8 cellular contexts compared by ENCODE assay signal in the genomic region with DNA sequence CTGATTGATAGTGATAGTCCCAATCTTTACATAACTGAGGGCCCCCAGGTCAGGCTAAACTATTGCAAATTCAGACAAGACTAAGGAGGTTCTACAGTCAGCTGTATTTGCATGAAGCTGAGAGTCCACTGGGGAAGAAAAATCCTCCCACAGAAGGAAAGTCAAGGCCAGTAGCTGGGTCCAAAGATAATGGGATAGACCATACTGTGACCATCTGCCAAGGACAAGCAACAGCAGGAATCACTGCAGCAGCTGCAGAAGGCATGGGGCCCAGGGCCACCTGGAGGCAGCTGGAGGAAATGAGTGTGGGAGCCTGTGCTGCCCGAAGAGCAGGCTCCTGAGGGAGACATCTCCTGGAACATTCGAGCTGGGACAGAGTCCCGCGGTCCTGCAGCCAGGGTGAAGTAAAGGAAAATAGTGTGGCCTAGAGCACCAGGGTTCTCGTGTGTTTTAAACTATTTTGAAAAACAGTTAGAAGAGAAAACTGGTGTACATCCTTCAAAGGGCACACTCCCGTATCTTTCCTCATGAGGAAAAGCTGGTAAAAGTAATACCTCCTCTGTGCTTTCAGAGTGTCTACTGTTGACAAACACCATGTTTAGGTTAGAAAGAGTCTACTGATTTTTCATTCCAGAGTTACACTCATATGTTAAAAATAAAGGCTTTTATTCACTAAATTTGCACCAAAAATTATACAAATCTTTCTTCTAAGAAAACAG. TPM values are rescaled to one million over a fixed set of nuclear protein-coding genes. Genes with fewer than 3 reads are reported as not detected.
DNase-seq lines count a peak whose midpoint lies in the region; ATAC-seq and TF ChIP-seq lines count a peak whose summit lies in the region.

No MANE protein-coding gene starts in this region.

- H3K36me3 ChIP-seq in GM06990 (ENCODE audit: control insufficient read depth, insufficient read depth, low read length) (no peaks in the 10 kb centered on the region), HCT116 (ENCODE audit: control insufficient read depth in 1 of 2, insufficient read depth in 2 of 2, low read length in 2 of 2) (no peaks in the 10 kb centered on the region), adipocyte (ENCODE audit: control insufficient read depth, insufficient read depth, low read length, severe bottlenecking) (no peaks in the 10 kb centered on the region), heart right ventricle (no peaks in the 10 kb centered on the region)

- H3K9me2 ChIP-seq in HCT116 (ENCODE audit: insufficient read depth): no peaks in the 10 kb centered on the region

- BruUV-seq in HCT116 (replicated peaks; lab: Mats Ljungman, UMichigan): no TSS peak

- H3K4me1 ChIP-seq in HCT116 (ENCODE audit: control insufficient read depth in 1 of 2, insufficient read depth in 2 of 2, low read length in 2 of 2): peaks cover 3 to 8% of the 10 kb centered on the region in 2 experiments; a peak in 2 of 4 replicates
- peaks cover 57% of the 10 kb centered on the region for H3K4me1 ChIP-seq in adipocyte (ENCODE audit: control insufficient read depth, insufficient read depth, low read length)
- peaks cover 3 to 65% (median 40%) of the 10 kb centered on the region in 9 donors for H3K4me1 ChIP-seq in heart right ventricle

- H3K79me2 ChIP-seq in HCT116 (ENCODE audit: insufficient read depth, low read length): no peaks in the 10 kb centered on the region

- no peak overlapping the region for H3K4me3 Mint-ChIP-seq in activated naive CD8-positive, alpha-beta T cell treated with anti-CD3 and anti-CD28 coated beads, Interleukin-2, amount 50 U/mL, for 24 hours

- H3K9ac ChIP-seq in HCT116 (ENCODE audit: low read length) (no peak overlapping the region), adipocyte (ENCODE audit: low read length) (no peak overlapping the region)

- H2AFZ ChIP-seq in HCT116 (ENCODE audit: low read depth, low read length, poor library complexity, severe bottlenecking): peak overlapping the region; percentile 81

- no peak overlapping the region for H3K4me3 ChIP-seq in GM06990 (replicated peaks; ENCODE audit: low read depth, low read length)
- no peak overlapping the region for H3K4me3 ChIP-seq in HCT116 (replicated peaks in 1 of 2; ENCODE audit: low read depth in 1 of 2, low read length in 2 of 2)
- H3K4me3 ChIP-seq in adipocyte (ENCODE audit: low read length): no peak overlapping the region
- H3K4me3 ChIP-seq in heart right ventricle: no peak overlapping the region

- CTCF ChIA-PET in HCT116 (lab: Charles Lee): interaction anchor here (0.8 to 2.5 kb wide), 17 partner anchors 10 to 868 kb away, joined by 3 to 27 read pairs (median 5); a partner anchor contains a TSS

- H3K36me3 Mint-ChIP-seq in activated naive CD8-positive, alpha-beta T cell treated with anti-CD3 and anti-CD28 coated beads, Interleukin-2, amount 50 U/mL, for 24 hours (ENCODE audit: low read depth): no peaks in the 10 kb centered on the region

- H3K27me3 ChIP-seq in GM06990 (replicated peaks; ENCODE audit: control insufficient read depth, insufficient read depth, low read length) (no peaks in the 10 kb centered on the region), HCT116 (ENCODE audit: insufficient read depth, low read length) (no peaks in the 10 kb centered on the region), adipocyte (replicated peaks; ENCODE audit: control insufficient read depth, insufficient read depth, low read length) (no peaks in the 10 kb centered on the region), heart right ventricle (no peaks in the 10 kb centered on the region)

- H3K27ac Mint-ChIP-seq in activated naive CD8-positive, alpha-beta T cell treated with anti-CD3 and anti-CD28 coated beads, Interleukin-2, amount 50 U/mL, for 24 hours: no peak overlapping the region

- H3K27me3 Mint-ChIP-seq in activated naive CD8-positive, alpha-beta T cell treated with anti-CD3 and anti-CD28 coated beads, Interleukin-2, amount 50 U/mL, for 24 hours: peaks cover 22% of the 10 kb centered on the region

- RAD21 ChIA-PET in HCT116 (lab: Charles Lee; ENCODE audit: low non-redundant PET in 1 of 2, low total read pairs in 2 of 2, uncharacterized antibody in 2 of 2, unreplicated experiment in 2 of 2): interaction anchor here (0.9 to 2.0 kb wide), 5 partner anchors 16 to 868 kb away, joined by 3 to 6 read pairs (median 3); no protein-coding TSS in a partner anchor

- no peak for DNase-seq in GM06990 (ENCODE audit: extremely low read depth, insufficient read length)
- no peak for DNase-seq in HCT116 (ENCODE audit: low read depth, low spot score)
- DNase-seq in NCI-H2227 (lab: John Stamatoyannopoulos, UW; ENCODE audit: unreplicated experiment): peak; percentile 70
- DNase-seq in adipocyte (ENCODE audit: low read depth): peak; percentile 78
- peak; percentile 81 to 87 for DNase-seq in heart right ventricle
- peak; percentile 69 for DNase-seq in renal cortical epithelial cell (ENCODE audit: low read depth)
- no peak for DNase-seq in activated naive CD8-positive, alpha-beta T cell treated with anti-CD3 and anti-CD28 coated beads, Interleukin-2, amount 50 U/mL, for 24 hours
- no peak for DNase-seq in T-helper 9 cell

- no peaks in the 10 kb centered on the region for H4K20me1 ChIP-seq in HCT116 (ENCODE audit: insufficient read depth)

- POLR2A ChIA-PET in HCT116 (lab: Charles Lee): interaction anchor here (0.7 kb wide), 1 partner anchor 20 kb away, joined by 3 read pairs; a partner anchor contains a TSS

- intact Hi-C loops in HCT116 (cut with micrococcal nuclease): loop anchor here (1.0 to 10.0 kb wide), 6 partner anchors 126 to 869 kb away; no protein-coding TSS in a partner anchor
- intact Hi-C loops in heart right ventricle (cut with DNase I): loop anchor here in 6 of 10 donors (5.0 to 10.0 kb wide), 10 partner anchors 55 to 505 kb away; a partner anchor contains a TSS

- TF ChIP-seq POLR2A in HCT116 (IDR thresholded peaks at IDR 0.05; ENCODE audit: borderline replicate concordance, extremely low read depth, insufficient read depth, insufficient read length): no peak

- TF ChIP-seq CTCF in GM06990 (IDR thresholded peaks at IDR 0.05; ENCODE audit: insufficient read depth, low read length, poor library complexity, severe bottlenecking) (peak; percentile 92), HCT116 (IDR thresholded peaks at IDR 0.05 in 2 of 3, conservative IDR thresholded peaks at IDR 0.05 in 1 of 3; ENCODE audit: borderline replicate concordance in 1 of 3, insufficient read depth in 1 of 3, low read depth in 2 of 3, low read length in 2 of 3) (peak; percentile 76 to 86 (median 80)), heart right ventricle (IDR thresholded peaks at IDR 0.05) (peak; percentile 44 to 81 (median 70))

- no peaks in the 10 kb centered on the region for H3K9me3 Mint-ChIP-seq in activated naive CD8-positive, alpha-beta T cell treated with anti-CD3 and anti-CD28 coated beads, Interleukin-2, amount 50 U/mL, for 24 hours

- peak; percentile 84 for TF ChIP-seq RAD21 in HCT116 (IDR thresholded peaks at IDR 0.05; ENCODE audit: low read depth)

- WGBS in heart right ventricle, 2 donors: 13 to 17% methylated on average over 6 of the region's 6 CpGs

- H3K9me3 ChIP-seq in HCT116 (ENCODE audit: control insufficient read depth in 1 of 2, insufficient read depth in 1 of 2, low read depth in 1 of 2, low read length in 2 of 2): no peaks in the 10 kb centered on the region
- no peaks in the 10 kb centered on the region for H3K9me3 ChIP-seq in adipocyte (ENCODE audit: control insufficient read depth, low read length)
- H3K9me3 ChIP-seq in heart right ventricle: no peaks in the 10 kb centered on the region

- peak; percentile 98 for ATAC-seq in HCT116
- ATAC-seq in heart right ventricle: peak; percentile 86 to 95 (median 93)
- ATAC-seq in activated naive CD8-positive, alpha-beta T cell treated with anti-CD3 and anti-CD28 coated beads, Interleukin-2, amount 50 U/mL, for 24 hours: no peak

- H3K27ac ChIP-seq in HCT116 (ENCODE audit: low read depth, low read length): no peak overlapping the region
- H3K27ac ChIP-seq in heart right ventricle: peak overlapping the region; percentile 28 to 81 (median 60)

- peak overlapping the region; percentile 57 for H3K4me2 ChIP-seq in HCT116 (ENCODE audit: low read length)

- H3K4me1 Mint-ChIP-seq in activated naive CD8-positive, alpha-beta T cell treated with anti-CD3 and anti-CD28 coated beads, Interleukin-2, amount 50 U/mL, for 24 hours: peaks cover 11% of the 10 kb centered on the region

TF ChIP-seq in HCT116, 20 proteins besides CTCF, POLR2A, EP300 and RAD21 (continues in another document):
- TF ChIP-seq JUND (IDR thresholded peaks at IDR 0.05) (no peak), FOSL1 (IDR thresholded peaks at IDR 0.05; ENCODE audit: low read depth) (no peak), SIN3A (IDR thresholded peaks at IDR 0.05; ENCODE audit: low read depth) (no peak), YY1 (IDR thresholded peaks at IDR 0.05; ENCODE audit: extremely low read depth, insufficient replicate concordance, low read depth, low read length) (no peak), ELF1 (IDR thresholded peaks at IDR 0.05; ENCODE audit: borderline replicate concordance, low read depth) (no peak)
- TF ChIP-seq, protein P1, sequence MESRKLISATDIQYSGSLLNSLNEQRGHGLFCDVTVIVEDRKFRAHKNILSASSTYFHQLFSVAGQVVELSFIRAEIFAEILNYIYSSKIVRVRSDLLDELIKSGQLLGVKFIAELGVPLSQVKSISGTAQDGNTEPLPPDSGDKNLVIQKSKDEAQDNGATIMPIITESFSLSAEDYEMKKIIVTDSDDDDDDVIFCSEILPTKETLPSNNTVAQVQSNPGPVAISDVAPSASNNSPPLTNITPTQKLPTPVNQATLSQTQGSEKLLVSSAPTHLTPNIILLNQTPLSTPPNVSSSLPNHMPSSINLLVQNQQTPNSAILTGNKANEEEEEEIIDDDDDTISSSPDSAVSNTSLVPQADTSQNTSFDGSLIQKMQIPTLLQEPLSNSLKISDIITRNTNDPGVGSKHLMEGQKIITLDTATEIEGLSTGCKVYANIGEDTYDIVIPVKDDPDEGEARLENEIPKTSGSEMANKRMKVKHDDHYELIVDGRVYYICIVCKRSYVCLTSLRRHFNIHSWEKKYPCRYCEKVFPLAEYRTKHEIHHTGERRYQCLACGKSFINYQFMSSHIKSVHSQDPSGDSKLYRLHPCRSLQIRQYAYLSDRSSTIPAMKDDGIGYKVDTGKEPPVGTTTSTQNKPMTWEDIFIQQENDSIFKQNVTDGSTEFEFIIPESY (IDR thresholded peaks at IDR 0.05; ENCODE audit: extremely low read depth, insufficient replicate concordance, low read length): no peak
- TF ChIP-seq, protein P2, sequence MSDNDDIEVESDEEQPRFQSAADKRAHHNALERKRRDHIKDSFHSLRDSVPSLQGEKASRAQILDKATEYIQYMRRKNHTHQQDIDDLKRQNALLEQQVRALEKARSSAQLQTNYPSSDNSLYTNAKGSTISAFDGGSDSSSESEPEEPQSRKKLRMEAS (IDR thresholded peaks at IDR 0.05): no peak; the same call in 1 of the 2 replicates

RNA-seq across cellular contexts. Expression of a gene that starts 13.1 kb away (rescaled TPM):
- total RNA-seq in HCT116 (2021; ENCODE audit: unreplicated experiment) (not detected), heart right ventricle (not detected), renal cortical epithelial cell (not detected in 2 replicates)
- not detected in 2 replicates for polyA plus RNA-seq in HCT116 (2012)
- not detected for polyA plus RNA-seq in heart right ventricle

RNA-seq across cellular contexts. Expression of a gene that starts 19.7 kb away (rescaled TPM):
- total RNA-seq in HCT116 (2021; ENCODE audit: unreplicated experiment): 8.4 TPM
- polyA plus RNA-seq in HCT116 (2012): 2.5 and 2.6 TPM in 2 replicates
- total RNA-seq in heart right ventricle: 10 to 100 TPM; 51.4 to 83.3 (median 67.1) TPM
- polyA plus RNA-seq in heart right ventricle: 10 to 100 TPM; 10.5 to 13.3 TPM
- 5.9 and 20.4 TPM in 2 replicates for total RNA-seq in renal cortical epithelial cell

Comparison
In these comparisons a context has a peak if more than half of its experiments do, and no peak if none do; other contexts are left out.
1. DNase-seq: peak in NCI-H2227 (single experiment), adipocyte (single experiment), heart right ventricle (2 of 2) and renal cortical epithelial cell (single experiment); none in GM06990 (single experiment), HCT116 (single experiment), activated naive CD8-positive, alpha-beta T cell treated with anti-CD3 and anti-CD28 coated beads, Interleukin-2, amount 50 U/mL, for 24 hours (single experiment) and T-helper 9 cell (single experiment).
2. Peak in every context shown above with its lines, with median percentiles within 50 percentile points of each other: CTCF ChIP-seq.